Comparison of ENCODE assay signal across 24 cellular contexts in genomic region chr21:45940621-45941337, GRCh38. TPM values are rescaled to one million over a fixed set of nuclear protein-coding genes. Genes with fewer than 3 reads are reported as not detected.
A peak's percentile ranks its signal among the peaks of the same experiment; 100 is the strongest.
DNase-seq lines count a peak whose midpoint lies in the region; TF ChIP-seq lines count a peak whose summit lies in the region.
"Had no signal": no experiment of that assay in that cellular context is flagged by ENCODE, and none has a peak within 500 bp of the region (broad histone marks: within the 10 kb centered on the region; RNA-seq: fewer than 3 reads in every experiment).

No MANE protein-coding gene starts in this region.

- H3K4me1 ChIP-seq in neuronal stem cell (ENCODE audit: control insufficient read depth in 2 of 2, insufficient read depth in 1 of 2, low read depth in 1 of 2, low read length in 2 of 2) (no peaks in the 10 kb centered on the region), sigmoid colon (no peaks in the 10 kb centered on the region)
- H3K4me1 ChIP-seq: SJSA1 had no signal

- H3K27ac ChIP-seq in neuronal stem cell (replicated peaks; ENCODE audit: low read length) (no peak overlapping the region), sigmoid colon (no peak overlapping the region)
- H3K27ac ChIP-seq: 22Rv1, SJSA1 had no signal

- peak overlapping the region; percentile 92 for H4K8ac ChIP-seq in neuronal stem cell (ENCODE audit: low read depth, low read length)

- H3K4me3 ChIP-seq in neuronal stem cell (ENCODE audit: low read length in 2 of 2) (no peak overlapping the region), sigmoid colon (no peak overlapping the region)
- H3K4me3 ChIP-seq: GM12878, K562, SJSA1 had no signal

- no peak overlapping the region for H2BK120ac ChIP-seq in neuronal stem cell (ENCODE audit: low read depth, low read length)

- H3K14ac ChIP-seq in neuronal stem cell (ENCODE audit: low read length) = peak overlapping the region; percentile 71

- peaks cover 0 to 13% (median 0%) of the 10 kb centered on the region in 3 experiments for H3K27me3 ChIP-seq in neuronal stem cell (ENCODE audit: control insufficient read depth in 3 of 3, insufficient read depth in 3 of 3, low read depth in 1 of 3, low read length in 3 of 3)
- H3K27me3 ChIP-seq in sigmoid colon = no peaks in the 10 kb centered on the region
- H3K27me3 ChIP-seq: SJSA1 had no signal

- H3K79me1 ChIP-seq in neuronal stem cell (ENCODE audit: low read depth, low read length) = peaks cover 4% of the 10 kb centered on the region

- DNase-seq in DMS 273 (lab: John Stamatoyannopoulos, UW; ENCODE audit: unreplicated experiment) (peak; percentile 35), DMS 273 treated with DMSO at 0.1 percent for 48 hours (lab: John Stamatoyannopoulos, UW) (no peak), D341Med (ENCODE audit: low spot score) (peak; percentile 26), NCI-H524 (lab: John Stamatoyannopoulos, UW) (peak; percentile 53 to 91), neuronal stem cell (ENCODE audit: low spot score) (no peak), sigmoid colon (no peak), NCI-H2196 (lab: John Stamatoyannopoulos, UW; ENCODE audit: unreplicated experiment) (no peak), RPMI8226 (no peak)
- DNase-seq: CD4-positive, CD25-positive, alpha-beta regulatory T cell; DMS79; EL; GDM1; GOT3; HCEC 1CT; Kasumi-1; NCI-H1105; NCI-H1436 treated with DMSO at 0.1 percent for 48 hours; NCI-H187 treated with DMSO at 0.1 percent for 48 hours; NCI-H774; T-helper 1 cell had no signal

- H2BK12ac ChIP-seq in neuronal stem cell (ENCODE audit: low read length) = peak overlapping the region; percentile 22

- no peak for TF ChIP-seq POLR2A in sigmoid colon (IDR thresholded peaks at IDR 0.05)

- H2AK5ac ChIP-seq in neuronal stem cell (ENCODE audit: low read depth, low read length) = peak overlapping the region; percentile 68

- H3K18ac ChIP-seq in neuronal stem cell (ENCODE audit: low read length) = no peak overlapping the region

- H3K9ac ChIP-seq in neuronal stem cell (ENCODE audit: low read depth, low read length, poor library complexity) = peak overlapping the region; percentile 44

- H3K4ac ChIP-seq in neuronal stem cell (ENCODE audit: low read length) = no peak overlapping the region

- no peaks in the 10 kb centered on the region for H3K36me3 ChIP-seq in neuronal stem cell (replicated peaks in 1 of 2; ENCODE audit: control insufficient read depth in 2 of 2, insufficient read depth in 2 of 2, low read length in 2 of 2)
- no peaks in the 10 kb centered on the region for H3K36me3 ChIP-seq in sigmoid colon
- H3K36me3 ChIP-seq: SJSA1 had no signal

- peak overlapping the region; percentile 73 for H3K23ac ChIP-seq in neuronal stem cell (ENCODE audit: low read depth, low read length, poor library complexity)

- no peak overlapping the region for H4K91ac ChIP-seq in neuronal stem cell (ENCODE audit: low read depth, low read length, poor library complexity)

- no peak for TF ChIP-seq CTCF in sigmoid colon (IDR thresholded peaks at IDR 0.05)

- no CpG with 5 or more reads among the region's 23 CpGs for WGBS in neuronal stem cell (ENCODE audit: extremely low coverage in 2 of 2, insufficient read length in 2 of 2, insufficient replicate concordance in 1 of 2), 2 donors
- WGBS in sigmoid colon, 2 donors = 86 to 87% methylated on average over 23 of the region's 23 CpGs

- no peak overlapping the region for H3K4me2 ChIP-seq in neuronal stem cell (ENCODE audit: insufficient read depth, low read length, poor library complexity, severe bottlenecking)

- no peak overlapping the region for H2AFZ ChIP-seq in neuronal stem cell (ENCODE audit: low read length)

- peaks cover 0 to 26% of the 10 kb centered on the region in 2 donors for H3K9me3 ChIP-seq in neuronal stem cell (replicated peaks in 1 of 2; ENCODE audit: control insufficient read depth in 2 of 2, insufficient read depth in 1 of 2, low read depth in 1 of 2, low read length in 2 of 2)
- H3K9me3 ChIP-seq in sigmoid colon = peaks cover 0 to 5% (median 2%) of the 10 kb centered on the region in 4 donors
- H3K9me3 ChIP-seq: SJSA1 had no signal

- H2BK15ac ChIP-seq in neuronal stem cell (ENCODE audit: low read length) = no peak overlapping the region

- intact Hi-C loops in sigmoid colon (cut with DNase I) = no loop called here

- no peak for TF ChIP-seq EP300 in sigmoid colon (IDR thresholded peaks at IDR 0.05)

- H2BK5ac ChIP-seq in neuronal stem cell (ENCODE audit: low read length) = peak overlapping the region; percentile 73

RNA-seq across cellular contexts. Expression of gene COL6A1, which starts 40.8 kb away (rescaled TPM):
- polyA plus RNA-seq in neuronal stem cell (2013, experiment 1 of 2) = 54.3 TPM
- polyA plus RNA-seq in neuronal stem cell (2013, experiment 2 of 2) = 53.4 TPM
- total RNA-seq in sigmoid colon = 1,000 to 10,000 TPM in 2 of 4 donors, 100 to 1,000 TPM in 2; 622 to 1,755 (median 1,184) TPM
- polyA plus RNA-seq in sigmoid colon = 100 to 1,000 TPM in 1 of 3 donors, 10 to 100 TPM in 2; 14.3 to 131 (median 28.2) TPM

Comparison
In these comparisons a context has a peak if more than half of its experiments do, and no peak if none do; other contexts are left out.
1. DNase-seq: peak in DMS 273 (single experiment), D341Med (single experiment) and NCI-H524 (2 of 2); none in DMS 273 treated with DMSO at 0.1 percent for 48 hours (single experiment), neuronal stem cell (single experiment), sigmoid colon (single experiment), NCI-H2196 (single experiment) and RPMI8226 (single experiment).